Comparison of ENCODE assay signal across 15 cellular contexts in genomic region chr22:40759294-40759840, GRCh38. TPM values are rescaled to one million over a fixed set of nuclear protein-coding genes. Genes with fewer than 3 reads are reported as not detected.
DNase-seq lines count a peak whose midpoint lies in the region; ATAC-seq and TF ChIP-seq lines count a peak whose summit lies in the region.
"Had no signal": no experiment of that assay in that cellular context is flagged by ENCODE, and none has a peak within 500 bp of the region (broad histone marks: within the 10 kb centered on the region; RNA-seq: fewer than 3 reads in every experiment).

No MANE protein-coding gene starts in this region.

- H3K14ac ChIP-seq in trophoblast cell (ENCODE audit: low read length) = peak overlapping the region; percentile 94

- no peaks in the 10 kb centered on the region for H3K36me3 Mint-ChIP-seq in activated T-helper 1 cell treated with anti-CD3 and anti-CD28 coated beads, Interleukin-12 subunit alpha, Interleukin-12 subunit beta, Interleukin-2, Interleukin-4 antibody, amounts not matched to agents 30 ng/mL and 10 ng/mL and 1 ng/mL, durations not matched to agents 14 hours and 24 hours and 36 hours (ENCODE audit: low read depth)
- H3K36me3 Mint-ChIP-seq: CD14-positive monocyte; CD8-positive, alpha-beta T cell had no signal

- no peak overlapping the region for H4K12ac ChIP-seq in trophoblast cell (ENCODE audit: low read depth, low read length)

- H3K9ac ChIP-seq in DND-41 (ENCODE audit: low read depth, low read length) (no peak overlapping the region), trophoblast cell (ENCODE audit: low read length) (no peak overlapping the region)

- peak overlapping the region; percentile 99 for H2AK5ac ChIP-seq in trophoblast cell (ENCODE audit: low read length)

- peak overlapping the region; percentile 22 for H4K8ac ChIP-seq in trophoblast cell (ENCODE audit: low read depth, low read length)

- H3K4me2 ChIP-seq in DND-41 (ENCODE audit: insufficient read depth, low read length) (no peak overlapping the region), trophoblast cell (ENCODE audit: low read length) (no peak overlapping the region)

- H3K4me1 Mint-ChIP-seq in activated T-helper 1 cell treated with anti-CD3 and anti-CD28 coated beads, Interleukin-12 subunit alpha, Interleukin-12 subunit beta, Interleukin-2, Interleukin-4 antibody, amounts not matched to agents 30 ng/mL and 10 ng/mL and 1 ng/mL, durations not matched to agents 14 hours and 24 hours and 36 hours (ENCODE audit: low read depth) = peaks cover 1% of the 10 kb centered on the region
- H3K4me1 Mint-ChIP-seq: CD14-positive monocyte had no signal

- no peak for TF ChIP-seq CTCF in DND-41 (IDR thresholded peaks at IDR 0.05; ENCODE audit: borderline replicate concordance, extremely low read depth, low read length, poor library complexity, severe bottlenecking)
- TF ChIP-seq CTCF in Panc1 (IDR thresholded peaks at IDR 0.05) = no peak

- H3K79me2 ChIP-seq in DND-41 (ENCODE audit: insufficient read depth, low read length) (no peaks in the 10 kb centered on the region), trophoblast cell (ENCODE audit: control insufficient read depth, insufficient read depth, low read length, poor library complexity) (no peaks in the 10 kb centered on the region)

- no peak overlapping the region for H3K4me3 Mint-ChIP-seq in activated T-helper 1 cell treated with anti-CD3 and anti-CD28 coated beads, Interleukin-12 subunit alpha, Interleukin-12 subunit beta, Interleukin-2, Interleukin-4 antibody, amounts not matched to agents 30 ng/mL and 10 ng/mL and 1 ng/mL, durations not matched to agents 14 hours and 24 hours and 36 hours
- H3K4me3 Mint-ChIP-seq: CD14-positive monocyte; CD8-positive, alpha-beta T cell had no signal

- no peak for ATAC-seq in DND-41 (ENCODE audit: insufficient read depth, low read depth)
- no peak for ATAC-seq in Panc1
- no peak for ATAC-seq in sciatic nerve
- ATAC-seq in HG03175 (IDR thresholded peaks at IDR 0.05; ENCODE audit: unreplicated experiment) = no peak

- no peaks in the 10 kb centered on the region for H4K20me1 ChIP-seq in DND-41 (ENCODE audit: insufficient read depth, low read length)

- peak overlapping the region; percentile 99 for H4K91ac ChIP-seq in trophoblast cell (ENCODE audit: low read depth, low read length)

- H3K9me3 Mint-ChIP-seq in activated T-helper 1 cell treated with anti-CD3 and anti-CD28 coated beads, Interleukin-12 subunit alpha, Interleukin-12 subunit beta, Interleukin-2, Interleukin-4 antibody, amounts not matched to agents 30 ng/mL and 10 ng/mL and 1 ng/mL, durations not matched to agents 14 hours and 24 hours and 36 hours = no peaks in the 10 kb centered on the region
- H3K9me3 Mint-ChIP-seq: CD14-positive monocyte; CD8-positive, alpha-beta T cell had no signal

- BruUV-seq in Panc1 (replicated peaks; lab: Mats Ljungman, UMichigan) = no TSS peak

- peak overlapping the region; percentile 100 for H2BK12ac ChIP-seq in trophoblast cell (ENCODE audit: low read length)

- H3K27ac ChIP-seq in DND-41 (ENCODE audit: low read length) = peak overlapping the region; percentile 39; the same call in 1 of the 2 replicates
- peak overlapping the region; percentile 80 for H3K27ac ChIP-seq in Panc1 (ENCODE audit: low read length)
- peak overlapping the region; percentile 26 for H3K27ac ChIP-seq in trophoblast cell (ENCODE audit: low read depth, low read length)
- H3K27ac ChIP-seq: HL-60 had no signal

- H3K27ac Mint-ChIP-seq in activated T-helper 1 cell treated with anti-CD3 and anti-CD28 coated beads, Interleukin-12 subunit alpha, Interleukin-12 subunit beta, Interleukin-2, Interleukin-4 antibody, amounts not matched to agents 30 ng/mL and 10 ng/mL and 1 ng/mL, durations not matched to agents 14 hours and 24 hours and 36 hours = peak overlapping the region; percentile 23
- H3K27ac Mint-ChIP-seq: CD8-positive, alpha-beta T cell had no signal

- H3K9me3 ChIP-seq in DND-41 (ENCODE audit: insufficient read depth, low read length, severe bottlenecking) = no peaks in the 10 kb centered on the region
- no peaks in the 10 kb centered on the region for H3K9me3 ChIP-seq in Panc1 (ENCODE audit: control insufficient read depth, insufficient read depth, low read depth, low read length)
- H3K9me3 ChIP-seq in trophoblast cell (ENCODE audit: insufficient read depth, low read depth, low read length) = no peaks in the 10 kb centered on the region
- H3K9me3 ChIP-seq: BE2C, HAP-1 had no signal

- H3K23ac ChIP-seq in trophoblast cell (ENCODE audit: low read length) = no peak overlapping the region

- no peaks in the 10 kb centered on the region for H3K27me3 ChIP-seq in DND-41 (ENCODE audit: insufficient read depth, low read length, poor library complexity)
- no peaks in the 10 kb centered on the region for H3K27me3 ChIP-seq in Panc1 (ENCODE audit: control insufficient read depth, insufficient read depth, low read length)
- no peaks in the 10 kb centered on the region for H3K27me3 ChIP-seq in trophoblast cell (ENCODE audit: insufficient read depth, low read length)
- H3K27me3 ChIP-seq: BE2C had no signal

- POLR2A ChIA-PET in Panc1 (lab: Charles Lee) = interaction anchor here (0.6 to 0.7 kb wide), 6 partner anchors 40 to 191 kb away, joined by 3 to 7 read pairs (median 4); no protein-coding TSS in a partner anchor

- peak overlapping the region; percentile 100 for H2BK120ac ChIP-seq in trophoblast cell (ENCODE audit: insufficient read depth, low read length, poor library complexity)

- intact Hi-C loops in Panc1 (cut with micrococcal nuclease; ENCODE audit: unreplicated experiment) (loop anchor here (5.0 kb wide), 1 partner anchor 77 kb away; no protein-coding TSS in a partner anchor), sciatic nerve (cut with DNase I) (no loop called here)
- intact Hi-C loops in activated T-helper 1 cell treated with anti-CD3 and anti-CD28 coated beads, Interleukin-12 subunit alpha, Interleukin-12 subunit beta, Interleukin-2, Interleukin-4 antibody, amounts not matched to agents 30 ng/mL and 10 ng/mL and 1 ng/mL, durations not matched to agents 14 hours and 24 hours and 36 hours (cut with micrococcal nuclease) = no loop called here

- in situ Hi-C loops in Panc1 (cut with HindIII; ENCODE audit: low pct_unique_long_range_greater_than_20kb, low sequenced_read_pairs) = no loop called here

- H3K4me1 ChIP-seq in DND-41 (ENCODE audit: insufficient read depth, low read length) (peaks cover 17% of the 10 kb centered on the region), Panc1 (ENCODE audit: control insufficient read depth, insufficient read depth, low read length) (peaks cover 27% of the 10 kb centered on the region), trophoblast cell (ENCODE audit: control insufficient read depth in 1 of 2, insufficient read depth in 2 of 2, low read length in 2 of 2) (peaks cover 7% of the 10 kb centered on the region in 2 experiments)
- H3K4me1 ChIP-seq: BE2C had no signal

- H3K4ac ChIP-seq in trophoblast cell (ENCODE audit: low read depth, low read length) = peak overlapping the region; percentile 98

- H2AFZ ChIP-seq in DND-41 (ENCODE audit: low read depth, low read length) (no peak overlapping the region; the same call in 1 of the 2 replicates), trophoblast cell (ENCODE audit: insufficient read depth, low read length, poor library complexity) (peak overlapping the region; percentile 66)

- no peak for DNase-seq in DND-41
- DNase-seq in Panc1 (ENCODE audit: low read depth, low spot score) = no peak
- DNase-seq in activated T-helper 1 cell treated with anti-CD3 and anti-CD28 coated beads, Interleukin-12 subunit alpha, Interleukin-12 subunit beta, Interleukin-2, Interleukin-4 antibody, amounts not matched to agents 30 ng/mL and 10 ng/mL and 1 ng/mL, durations not matched to agents 14 hours and 24 hours and 36 hours (ENCODE audit: low spot score) = no peak
- DNase-seq in trophoblast cell = no peak
- no peak for DNase-seq in hepatic stellate cell (ENCODE audit: low spot score)
- DNase-seq in sciatic nerve (ENCODE audit: low spot score) = no peak
- no peak for DNase-seq in T-helper 2 cell
- DNase-seq: BE2C; CD8-positive, alpha-beta T cell; COR-L47; DMS153 had no signal

- H3K18ac ChIP-seq in trophoblast cell (ENCODE audit: low read length) = peak overlapping the region; percentile 94

- H3K27me3 Mint-ChIP-seq in activated T-helper 1 cell treated with anti-CD3 and anti-CD28 coated beads, Interleukin-12 subunit alpha, Interleukin-12 subunit beta, Interleukin-2, Interleukin-4 antibody, amounts not matched to agents 30 ng/mL and 10 ng/mL and 1 ng/mL, durations not matched to agents 14 hours and 24 hours and 36 hours (ENCODE audit: insufficient read depth) = peaks cover 5% of the 10 kb centered on the region

- peaks cover 12% of the 10 kb centered on the region for H3K79me1 ChIP-seq in trophoblast cell (ENCODE audit: low read length)

- CTCF ChIA-PET in Panc1 (lab: Charles Lee) = interaction anchor here (0.6 to 1.6 kb wide), 5 partner anchors 22 to 496 kb away, joined by 3 to 15 read pairs (median 4); no protein-coding TSS in a partner anchor

- no peaks in the 10 kb centered on the region for H3K36me3 ChIP-seq in DND-41 (ENCODE audit: insufficient read depth, low read length)
- no peaks in the 10 kb centered on the region for H3K36me3 ChIP-seq in Panc1 (ENCODE audit: control insufficient read depth, insufficient read depth, low read length)
- peaks cover 0 to 2% of the 10 kb centered on the region in 2 experiments for H3K36me3 ChIP-seq in trophoblast cell (ENCODE audit: control insufficient read depth in 1 of 2, insufficient read depth in 2 of 2, low read length in 2 of 2)
- H3K36me3 ChIP-seq: BE2C, HAP-1 had no signal

- no CpG with 5 or more reads among the region's 6 CpGs for WGBS in trophoblast cell (ENCODE audit: extremely low coverage, insufficient coverage, insufficient read length)

- H2BK5ac ChIP-seq in trophoblast cell (ENCODE audit: low read depth, low read length, poor library complexity) = peak overlapping the region; percentile 96

- H3K4me3 ChIP-seq in DND-41 (ENCODE audit: low read depth in 1 of 2, low read length in 2 of 2) (no peak overlapping the region), Panc1 (ENCODE audit: low read depth in 2 of 2, low read length in 2 of 2) (no peak overlapping the region), trophoblast cell (ENCODE audit: low read depth, low read length) (no peak overlapping the region)
- H3K4me3 ChIP-seq: HAP-1 had no signal

RNA-seq across cellular contexts. Expression of gene SLC25A17, which starts 59.8 kb away (rescaled TPM):
- total RNA-seq in Panc1 (2021; ENCODE audit: unreplicated experiment) (28.9 TPM), sciatic nerve (19.6 TPM)
- 31.0 TPM for polyA plus RNA-seq in Panc1 (2012; ENCODE audit: insufficient read length)
- 29.4 and 34.0 TPM in 2 replicates for total RNA-seq in activated T-helper 1 cell treated with anti-CD3 and anti-CD28 coated beads, Interleukin-12 subunit alpha, Interleukin-12 subunit beta, Interleukin-2, Interleukin-4 antibody, amounts not matched to agents 30 ng/mL and 10 ng/mL and 1 ng/mL, durations not matched to agents 14 hours and 24 hours and 36 hours
- 33.8 and 37.0 TPM in 2 replicates for polyA plus RNA-seq in trophoblast cell (2013)

Comparison
In these comparisons a context has a peak if more than half of its experiments do, and no peak if none do; other contexts are left out.
1. H3K27ac ChIP-seq: peak in every context shown above with its lines; median percentile 80 in Panc1; 39 in DND-41; 26 in trophoblast cell.